32 cellular contexts compared by ENCODE assay signal in the genomic region with DNA sequence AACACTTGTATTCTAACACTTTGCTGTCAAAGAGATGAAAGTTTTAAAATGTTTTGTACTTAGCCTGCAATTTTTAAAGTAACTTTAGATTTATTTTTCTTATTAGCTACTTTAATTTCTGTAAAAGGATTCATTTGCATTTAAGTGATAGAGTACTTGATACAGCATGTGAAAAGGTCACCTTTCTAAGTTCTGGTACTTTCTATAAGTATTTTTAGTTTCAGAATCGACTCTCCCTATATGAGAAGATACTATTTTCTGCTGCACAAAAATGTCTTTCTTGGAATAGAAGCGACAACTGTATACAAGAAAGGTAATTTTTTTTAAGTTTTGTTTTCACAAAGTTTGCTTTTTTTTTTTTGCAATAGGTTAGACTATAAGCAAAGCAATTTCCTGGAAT.
"Had no signal": no experiment of that assay in that cellular context is flagged by ENCODE, and none has a peak within 500 bp of the region (broad histone marks: within the 10 kb centered on the region; RNA-seq: fewer than 3 reads in every experiment).

No MANE protein-coding gene starts in this region.

- H3K27ac Mint-ChIP-seq: activated CD4-positive, alpha-beta memory T cell treated with anti-CD3 and anti-CD28 coated beads, Interleukin-2, amount 10 ng/mL, durations not matched to agents 7 days and 5 days; activated CD4-positive, alpha-beta T cell treated with anti-CD3 and anti-CD28 coated beads for 36 hours; activated CD4-positive, alpha-beta T cell treated with anti-CD3 and anti-CD28 coated beads, Interleukin-2, amount 10 ng/mL, durations not matched to agents 7 days and 5 days; activated naive CD8-positive, alpha-beta T cell; activated T-cell treated with anti-CD3 and anti-CD28 coated beads, Interleukin-2, amount 50 U/mL, for 24 hours; activated T-cell treated with anti-CD3 and anti-CD28 coated beads, Interleukin-2, amount 50 U/mL, for 72 hours; dendritic cell treated with granulocyte-macrophage colony-stimulating factor and Interleukin-4, amounts not matched to agents 40 ng/mL and 50 ng/mL, for 4 days; endodermal cell; T-helper 2 cell treated with Interferon-gamma antibody and Interleukin-4, amounts not matched to agents 5 μg/mL and 100 μg/mL, for 36 hours had no signal

- H3K27ac ChIP-seq: brain microvascular endothelial cell, coronary artery, dorsolateral prefrontal cortex had no signal

- ATAC-seq: activated CD4-positive, alpha-beta T cell treated with anti-CD3 and anti-CD28 coated beads for 36 hours; activated T-cell treated with anti-CD3 and anti-CD28 coated beads, Interleukin-2, amount 50 U/mL, for 72 hours; esophagus mucosa had no signal

- H3K4me1 Mint-ChIP-seq: activated CD4-positive, alpha-beta memory T cell treated with anti-CD3 and anti-CD28 coated beads, Interleukin-2, amount 10 ng/mL, durations not matched to agents 7 days and 5 days; activated CD4-positive, alpha-beta T cell treated with anti-CD3 and anti-CD28 coated beads for 36 hours; activated CD4-positive, alpha-beta T cell treated with anti-CD3 and anti-CD28 coated beads, Interleukin-2, amount 10 ng/mL, durations not matched to agents 7 days and 5 days; central memory CD8-positive, alpha-beta T cell; endodermal cell had no signal

- H3K27me3 ChIP-seq: brain microvascular endothelial cell, dorsolateral prefrontal cortex had no signal

- DNase-seq: activated CD4-positive, alpha-beta memory T cell treated with anti-CD3 and anti-CD28 coated beads, Interleukin-2, amount 10 ng/mL, durations not matched to agents 7 days and 5 days; activated CD4-positive, alpha-beta T cell treated with anti-CD3 and anti-CD28 coated beads for 36 hours; activated CD4-positive, alpha-beta T cell treated with anti-CD3 and anti-CD28 coated beads, Interleukin-2, amount 10 ng/mL, durations not matched to agents 7 days and 5 days; activated CD4-positive, alpha-beta T cell treated with anti-CD3 and anti-CD28 coated beads, Interleukin-2, amount 50 U/mL, for 4 hours; activated CD4-positive, CD25-positive, alpha-beta regulatory T cell; activated CD4-positive, CD25-positive, alpha-beta regulatory T cell treated with anti-CD3 and anti-CD28 coated beads, Interleukin-2, amount 50 U/mL, for 72 hours; activated CD8-positive, alpha-beta memory T cell treated with anti-CD3 and anti-CD28 coated beads, Interleukin-2, amount 50 U/mL, for 48 hours; activated gamma-delta T cell; activated naive CD4-positive, alpha-beta T cell treated with anti-CD3 and anti-CD28 coated beads, Interleukin-2, amount 50 U/mL, for 16 hours; activated naive CD4-positive, alpha-beta T cell treated with Interleukin-2 at 50 U/mL for 16 hours; activated T-cell treated with anti-CD3 and anti-CD28 coated beads for 4 hours; activated T-cell treated with anti-CD3 and anti-CD28 coated beads, Interleukin-2, amount 50 U/mL, for 24 hours; activated T-cell treated with anti-CD3 and anti-CD28 coated beads, Interleukin-2, amount 50 U/mL, for 72 hours; amniotic stem cell; anterior cingulate cortex; brain microvascular endothelial cell; dorsolateral prefrontal cortex; effector memory CD4-positive, alpha-beta T cell; endodermal cell; foreskin fibroblast; head of caudate nucleus; hippocampal formation; T1000 had no signal

- FAIRE-seq: astrocyte, bronchial epithelial cell, frontal cortex had no signal

- H3K4me3 ChIP-seq: coronary artery, dorsolateral prefrontal cortex had no signal

- H3K36me3 ChIP-seq: brain microvascular endothelial cell had no signal

- H3K4me3 Mint-ChIP-seq: activated CD4-positive, alpha-beta memory T cell treated with anti-CD3 and anti-CD28 coated beads, Interleukin-2, amount 10 ng/mL, durations not matched to agents 7 days and 5 days; activated CD4-positive, alpha-beta T cell treated with anti-CD3 and anti-CD28 coated beads for 36 hours; activated CD4-positive, alpha-beta T cell treated with anti-CD3 and anti-CD28 coated beads, Interleukin-2, amount 10 ng/mL, durations not matched to agents 7 days and 5 days; activated naive CD8-positive, alpha-beta T cell; activated T-cell treated with anti-CD3 and anti-CD28 coated beads, Interleukin-2, amount 50 U/mL, for 24 hours; activated T-cell treated with anti-CD3 and anti-CD28 coated beads, Interleukin-2, amount 50 U/mL, for 72 hours; central memory CD8-positive, alpha-beta T cell; dendritic cell treated with granulocyte-macrophage colony-stimulating factor and Interleukin-4, amounts not matched to agents 40 ng/mL and 50 ng/mL, for 4 days; endodermal cell; T-helper 2 cell treated with Interferon-gamma antibody and Interleukin-4, amounts not matched to agents 5 μg/mL and 100 μg/mL, for 36 hours had no signal

- H3K27me3 Mint-ChIP-seq: activated CD4-positive, alpha-beta memory T cell treated with anti-CD3 and anti-CD28 coated beads, Interleukin-2, amount 10 ng/mL, durations not matched to agents 7 days and 5 days; activated CD4-positive, alpha-beta T cell treated with anti-CD3 and anti-CD28 coated beads for 36 hours; activated CD4-positive, alpha-beta T cell treated with anti-CD3 and anti-CD28 coated beads, Interleukin-2, amount 10 ng/mL, durations not matched to agents 7 days and 5 days; activated naive CD8-positive, alpha-beta T cell; activated T-cell treated with anti-CD3 and anti-CD28 coated beads, Interleukin-2, amount 50 U/mL, for 24 hours; central memory CD8-positive, alpha-beta T cell; dendritic cell treated with granulocyte-macrophage colony-stimulating factor and Interleukin-4, amounts not matched to agents 40 ng/mL and 50 ng/mL, for 4 days had no signal
